ENCODE assay signal across 8 cellular contexts in the genomic region with DNA sequence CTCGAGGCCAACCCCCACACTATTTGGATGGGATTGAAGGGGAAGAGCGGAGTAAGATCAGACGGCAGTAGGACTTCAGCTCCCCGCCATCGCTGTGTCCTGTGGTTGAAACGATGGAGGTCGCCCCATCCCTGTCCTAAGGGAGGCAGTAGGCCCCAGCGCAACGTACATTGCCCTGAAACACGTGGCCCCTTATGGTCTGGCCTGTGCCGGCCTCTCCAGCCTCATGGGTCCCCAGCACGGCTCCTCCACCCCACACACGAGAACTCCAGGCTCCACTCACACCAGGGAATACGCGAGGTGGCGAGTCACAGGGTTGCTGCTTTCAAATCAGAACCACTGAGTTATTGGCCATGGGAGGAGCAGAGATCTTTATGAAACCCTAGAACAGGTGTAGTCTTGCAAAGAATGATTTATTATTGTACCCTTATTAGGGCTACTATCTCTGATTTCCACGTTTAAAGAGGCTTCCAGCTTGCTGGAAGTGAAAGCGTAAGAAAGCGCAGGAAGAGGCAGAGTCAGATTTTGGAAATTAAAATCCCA. TPM values are rescaled to one million over a fixed set of nuclear protein-coding genes. Genes with fewer than 3 reads are reported as not detected.
DNase-seq lines count a peak whose midpoint lies in the region; ATAC-seq and TF ChIP-seq lines count a peak whose summit lies in the region.

No MANE protein-coding gene starts in this region.

- H3K4me1 Mint-ChIP-seq in glutamatergic neuron (ENCODE audit: low read depth, unreplicated experiment) = peaks cover 2% of the 10 kb centered on the region

- H3K9me3 ChIP-seq in BE2C (no peaks in the 10 kb centered on the region), skeletal muscle satellite cell (replicated peaks; ENCODE audit: low read length) (no peaks in the 10 kb centered on the region)

- H3K9ac ChIP-seq in skeletal muscle satellite cell (ENCODE audit: low read depth, low read length) = peak overlapping the region; percentile 47

- ATAC-seq in GM21786 (IDR thresholded peaks at IDR 0.05; ENCODE audit: unreplicated experiment) (peak; percentile 7), GM19395 (IDR thresholded peaks at IDR 0.05; ENCODE audit: unreplicated experiment) (no peak), GM21423 (IDR thresholded peaks at IDR 0.05; ENCODE audit: unreplicated experiment) (no peak)

- no peak overlapping the region for H3K4me3 Mint-ChIP-seq in glutamatergic neuron (ENCODE audit: unreplicated experiment)

- H3K4me1 ChIP-seq in BE2C (no peaks in the 10 kb centered on the region; the same call in 1 of the 2 replicates), skeletal muscle satellite cell (ENCODE audit: control insufficient read depth, insufficient read depth, low read length) (peaks cover 15% of the 10 kb centered on the region)

- TF ChIP-seq CTCF in BE2C (IDR thresholded peaks at IDR 0.05; ENCODE audit: low read depth, low read length) = no peak
- peak; percentile 49 for TF ChIP-seq CTCF in glutamatergic neuron (IDR thresholded peaks at IDR 0.05; ENCODE audit: partially characterized antibody, unreplicated experiment)

- DNase-seq in BE2C (peak; percentile 53), SHP77 (lab: John Stamatoyannopoulos, UW) (peak; percentile 85 to 91), glutamatergic neuron (peak; percentile 26), NCI-H187 (lab: John Stamatoyannopoulos, UW) (no peak)

- peaks cover 6% of the 10 kb centered on the region for H3K27me3 Mint-ChIP-seq in glutamatergic neuron (ENCODE audit: unreplicated experiment)

- H3K36me3 ChIP-seq in BE2C = peaks cover 29% of the 10 kb centered on the region
- peaks cover 4% of the 10 kb centered on the region for H3K36me3 ChIP-seq in skeletal muscle satellite cell (ENCODE audit: insufficient read depth, low read length)

- no peaks in the 10 kb centered on the region for H3K27me3 ChIP-seq in BE2C
- H3K27me3 ChIP-seq in skeletal muscle satellite cell (ENCODE audit: control insufficient read depth, insufficient read depth, low read length) = peaks cover 4% of the 10 kb centered on the region

- peaks cover 2% of the 10 kb centered on the region for H3K9me3 Mint-ChIP-seq in glutamatergic neuron (ENCODE audit: unreplicated experiment)

- H3K36me3 Mint-ChIP-seq in glutamatergic neuron (ENCODE audit: unreplicated experiment) = peaks cover 4% of the 10 kb centered on the region

- peak overlapping the region; percentile 2; the same call in 1 of the 2 replicates for H3K4me3 ChIP-seq in BE2C (ENCODE audit: low read depth, low read length)
- peak overlapping the region; percentile 85 for H3K4me3 ChIP-seq in skeletal muscle satellite cell (ENCODE audit: low read length)

- no peak overlapping the region for H3K27ac Mint-ChIP-seq in glutamatergic neuron (ENCODE audit: unreplicated experiment)

- peak overlapping the region; percentile 94 for H3K4me2 ChIP-seq in skeletal muscle satellite cell (ENCODE audit: low read length)

RNA-seq across cellular contexts. Expression of gene DCTPP1, which starts 0.7 kb away (rescaled TPM):
- 189 TPM for polyA plus RNA-seq in BE2C (2012; ENCODE audit: insufficient read depth, insufficient read length, low read depth)
- 37.6 TPM for total RNA-seq in glutamatergic neuron (ENCODE audit: unreplicated experiment)
- 28.1 and 29.1 TPM in 2 replicates for total RNA-seq in skeletal muscle satellite cell (2012; rRNA removed)

RNA-seq across cellular contexts. Expression of gene SEPHS2, which starts 15.2 kb away (rescaled TPM):
- polyA plus RNA-seq in BE2C (2012; ENCODE audit: insufficient read depth, insufficient read length, low read depth) = 106 TPM
- 43.2 TPM for total RNA-seq in glutamatergic neuron (ENCODE audit: unreplicated experiment)
- total RNA-seq in skeletal muscle satellite cell (2012; rRNA removed) = 8.9 and 9.4 TPM in 2 replicates

RNA-seq across cellular contexts. Expression of gene ZNF771, which starts 23.1 kb away (rescaled TPM):
- 15.6 TPM for polyA plus RNA-seq in BE2C (2012; ENCODE audit: insufficient read depth, insufficient read length, low read depth)
- total RNA-seq in glutamatergic neuron (ENCODE audit: unreplicated experiment) = 7.8 TPM
- total RNA-seq in skeletal muscle satellite cell (2012; rRNA removed) = 9.4 and 11.8 TPM in 2 replicates

RNA-seq across cellular contexts. Expression of gene ZNF48, which starts 35.3 kb away (rescaled TPM):
- 66.7 TPM for polyA plus RNA-seq in BE2C (2012; ENCODE audit: insufficient read depth, insufficient read length, low read depth)
- 74.7 TPM for total RNA-seq in glutamatergic neuron (ENCODE audit: unreplicated experiment)
- 4.6 and 7.0 TPM in 2 replicates for total RNA-seq in skeletal muscle satellite cell (2012; rRNA removed)

RNA-seq across cellular contexts. Expression of gene ITGAL, which starts 42.0 kb away (rescaled TPM):
- not detected for polyA plus RNA-seq in BE2C (2012; ENCODE audit: insufficient read depth, insufficient read length, low read depth)
- not detected for total RNA-seq in glutamatergic neuron (ENCODE audit: unreplicated experiment)
- not detected in 2 replicates for total RNA-seq in skeletal muscle satellite cell (2012; rRNA removed)

Comparison
In these comparisons a context has a peak if more than half of its experiments do, and no peak if none do; other contexts are left out.
1. DNase-seq: peak in BE2C (single experiment), SHP77 (2 of 2) and glutamatergic neuron (single experiment); none in NCI-H187 (0 of 2).